12 cellular contexts compared by ENCODE assay signal in the genomic region with DNA sequence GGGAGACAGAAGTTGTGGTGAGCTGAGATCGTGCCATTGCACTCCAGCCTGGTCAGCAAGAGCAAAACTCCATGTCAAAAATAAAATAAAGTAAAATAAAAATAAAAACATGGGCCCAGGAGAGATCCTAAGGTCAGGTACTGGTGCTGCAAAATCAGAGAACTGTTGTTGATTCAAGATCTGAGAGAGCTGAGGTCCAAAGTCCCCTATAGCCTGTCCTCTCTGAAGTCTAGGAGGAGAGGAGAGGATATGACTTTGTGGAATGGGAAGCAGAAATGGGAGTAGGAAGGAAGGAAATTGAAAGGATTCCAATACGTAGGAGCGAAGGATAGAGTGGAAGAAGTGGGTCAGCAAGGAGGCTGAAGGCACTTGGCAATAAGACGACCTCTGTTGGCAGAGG. TPM values are rescaled to one million over a fixed set of nuclear protein-coding genes. Genes with fewer than 3 reads are reported as not detected.
"Had no signal": no experiment of that assay in that cellular context is flagged by ENCODE, and none has a peak within 500 bp of the region (broad histone marks: within the 10 kb centered on the region; RNA-seq: fewer than 3 reads in every experiment).

No MANE protein-coding gene starts in this region.

- FAIRE-seq: H1, H54 had no signal

- H3K9ac ChIP-seq: GM23248 had no signal

- H2AFZ ChIP-seq: GM23248, GM23338 had no signal

- H3K4me2 ChIP-seq: GM23338 had no signal

- H3K4me3 ChIP-seq: GM23248, GM23338, HAP-1 had no signal

- ATAC-seq: GM23338, HCT116 had no signal

- H3K36me3 ChIP-seq: HAP-1 had no signal

- H3K9me3 ChIP-seq: HAP-1 had no signal

- H3K27ac ChIP-seq: GM23248 had no signal

- H3K4me1 ChIP-seq: HAP-1 had no signal

- DNase-seq: GM23248, GOT3, H7, H9, HCEC 1CT, HFFc6 had no signal

RNA-seq across cellular contexts. Expression of a gene that starts 4.6 kb away (rescaled TPM):
- total RNA-seq: GM23248, GM23338, H1, H4, H7, H9, HFFc6 had no signal
- polyA plus RNA-seq: GM23248, GM23338, H1 had no signal

RNA-seq across cellular contexts. Expression of a gene that starts 22.9 kb away (rescaled TPM):
- total RNA-seq: GM23248, GM23338, H1, H4, H7, H9, HFFc6 had no signal
- polyA plus RNA-seq: GM23248, GM23338, H1 had no signal

RNA-seq across cellular contexts. Expression of a gene that starts 44.3 kb away (rescaled TPM):
- total RNA-seq: GM23248, GM23338, H1, H4, H7, H9, HFFc6 had no signal
- polyA plus RNA-seq: GM23248, GM23338, H1 had no signal

RNA-seq across cellular contexts. Expression of a gene that starts 57.7 kb away (rescaled TPM):
- total RNA-seq: GM23248, GM23338, H1, H4, H7, H9, HFFc6 had no signal
- polyA plus RNA-seq: GM23248, GM23338, H1 had no signal
